ENCODE assay signal across 22 cellular contexts in genomic region chr12:100445081-100445481, GRCh38. TPM values are rescaled to one million over a fixed set of nuclear protein-coding genes. Genes with fewer than 3 reads are reported as not detected.
"Had no signal": no experiment of that assay in that cellular context is flagged by ENCODE, and none has a peak within 500 bp of the region (broad histone marks: within the 10 kb centered on the region; RNA-seq: fewer than 3 reads in every experiment).

No MANE protein-coding gene starts in this region.

- H3K27ac ChIP-seq: brain microvascular endothelial cell, esophagus squamous epithelium, lower lobe of right lung, suprapubic skin, upper lobe of left lung had no signal

- H3K27ac Mint-ChIP-seq: mesothelial cell of epicardium; stimulated activated naive CD8-positive, alpha-beta T cell treated with anti-CD3 and anti-CD28 coated beads, Interleukin-15, Interleukin-2, amounts not matched to agents 100 ng/mL and 50 ng/mL, for 24 hours had no signal

- H3K4me3 ChIP-seq: esophagus squamous epithelium, lower lobe of right lung, suprapubic skin, upper lobe of left lung had no signal

- H3K36me3 ChIP-seq: brain microvascular endothelial cell, esophagus squamous epithelium, lower lobe of right lung, suprapubic skin, upper lobe of left lung had no signal

- H3K4me1 Mint-ChIP-seq: central memory CD8-positive, alpha-beta T cell had no signal

- ATAC-seq: activated CD4-positive, CD25-positive, alpha-beta regulatory T cell treated with anti-CD3 and anti-CD28 coated beads, Interleukin-2, amount 50 U/mL, for 24 hours; lower lobe of right lung; sciatic nerve had no signal

- H3K9me3 Mint-ChIP-seq: central memory CD8-positive, alpha-beta T cell; mesothelial cell of epicardium; stimulated activated naive CD8-positive, alpha-beta T cell treated with anti-CD3 and anti-CD28 coated beads, Interleukin-15, Interleukin-2, amounts not matched to agents 100 ng/mL and 50 ng/mL, for 24 hours had no signal

- H3K4me3 Mint-ChIP-seq: central memory CD8-positive, alpha-beta T cell; mesothelial cell of epicardium; stimulated activated naive CD8-positive, alpha-beta T cell treated with anti-CD3 and anti-CD28 coated beads, Interleukin-15, Interleukin-2, amounts not matched to agents 100 ng/mL and 50 ng/mL, for 24 hours had no signal

- H3K4me1 ChIP-seq: lower lobe of right lung, suprapubic skin, upper lobe of left lung had no signal

- DNase-seq: activated naive CD4-positive, alpha-beta T cell treated with Interleukin-2 at 50 U/mL for 16 hours; activated T-cell treated with anti-CD3 and anti-CD28 coated beads for 4 hours; anterior cingulate cortex; brain microvascular endothelial cell; cortex of kidney; effector CD4-positive, alpha-beta T cell; esophagus squamous epithelium; foreskin fibroblast; hypothalamus; lower lobe of right lung; T-helper 9 cell; upper lobe of left lung had no signal

- H3K27me3 ChIP-seq: brain microvascular endothelial cell, esophagus squamous epithelium, suprapubic skin, upper lobe of left lung had no signal

- H3K36me3 Mint-ChIP-seq: mesothelial cell of epicardium had no signal

- H3K9me3 ChIP-seq: esophagus squamous epithelium, lower lobe of right lung, suprapubic skin, upper lobe of left lung had no signal

RNA-seq across cellular contexts. Expression of gene NR1H4, which starts 28.6 kb away (rescaled TPM):
- total RNA-seq: activated CD8-positive, alpha-beta memory T cell treated with anti-CD3 and anti-CD28 coated beads for 36 hours; endothelial cell of umbilical vein; esophagus squamous epithelium; lower lobe of right lung; osteocyte; pulmonary artery endothelial cell; suprapubic skin had no signal
